In genomic region chr17:76848670-76849069, GRCh38 we compare ENCODE assay signal across 25 cellular contexts. TPM values are rescaled to one million over a fixed set of nuclear protein-coding genes. Genes with fewer than 3 reads are reported as not detected.
"Had no signal": no experiment of that assay in that cellular context is flagged by ENCODE, and none has a peak within 500 bp of the region (broad histone marks: within the 10 kb centered on the region; RNA-seq: fewer than 3 reads in every experiment).

No MANE protein-coding gene starts in this region.

- ATAC-seq: activated CD4-positive, CD25-positive, alpha-beta regulatory T cell treated with anti-CD3 and anti-CD28 coated beads, Interleukin-2, amount 50 U/mL, for 24 hours; activated CD8-positive, alpha-beta T cell treated with anti-CD3 and anti-CD28 coated beads for 36 hours; activated T-cell treated with anti-CD3 and anti-CD28 coated beads, Interleukin-2, amount 50 U/mL, for 72 hours; Right ventricle myocardium inferior; T-helper 17 cell had no signal

- FAIRE-seq: astrocyte, TTC549 had no signal

- H3K4me3 Mint-ChIP-seq: activated CD8-positive, alpha-beta T cell treated with anti-CD3 and anti-CD28 coated beads for 36 hours; activated naive CD8-positive, alpha-beta T cell; activated T-cell treated with anti-CD3 and anti-CD28 coated beads, Interleukin-2, amount 50 U/mL, for 72 hours; brain; central memory CD8-positive, alpha-beta T cell; T-helper 17 cell had no signal

- H3K9me3 ChIP-seq: SJCRH30 had no signal

- H3K36me3 ChIP-seq: SJCRH30 had no signal

- H3K27ac Mint-ChIP-seq: activated CD8-positive, alpha-beta T cell treated with anti-CD3 and anti-CD28 coated beads for 36 hours; activated naive CD8-positive, alpha-beta T cell; activated T-cell treated with anti-CD3 and anti-CD28 coated beads, Interleukin-2, amount 50 U/mL, for 72 hours; activated T-helper 2 cell treated with anti-CD3 and anti-CD28 coated beads, Interferon-gamma antibody, Interleukin-2, Interleukin-4, amounts not matched to agents 10 μg/mL and 5 μg/mL and 100 μg/mL, durations not matched to agents 14 hours and 24 hours and 36 hours; T-helper 17 cell had no signal

- H3K4me1 ChIP-seq: SJCRH30 had no signal

- H3K4me1 Mint-ChIP-seq: central memory CD8-positive, alpha-beta T cell; T-helper 17 cell had no signal

- H3K9me3 Mint-ChIP-seq: activated CD8-positive, alpha-beta T cell treated with anti-CD3 and anti-CD28 coated beads for 36 hours; activated T-cell treated with anti-CD3 and anti-CD28 coated beads, Interleukin-2, amount 50 U/mL, for 72 hours; activated T-helper 2 cell treated with anti-CD3 and anti-CD28 coated beads, Interferon-gamma antibody, Interleukin-2, Interleukin-4, amounts not matched to agents 10 μg/mL and 5 μg/mL and 100 μg/mL, durations not matched to agents 14 hours and 24 hours and 36 hours; brain; central memory CD8-positive, alpha-beta T cell had no signal

- H3K36me3 Mint-ChIP-seq: activated naive CD8-positive, alpha-beta T cell; brain had no signal

- DNase-seq: activated CD4-positive, alpha-beta T cell treated with anti-CD3 and anti-CD28 coated beads for 4 hours; activated CD8-positive, alpha-beta memory T cell treated with anti-CD3 and anti-CD28 coated beads, Interleukin-2, amount 50 U/mL, for 4 hours; activated CD8-positive, alpha-beta T cell treated with anti-CD3 and anti-CD28 coated beads for 36 hours; activated gamma-delta T cell treated with Interleukin-2 at 50 U/mL for 16 hours; activated T-cell treated with anti-CD3 and anti-CD28 coated beads, Interleukin-2, amount 50 U/mL, for 72 hours; amygdala; KBM-7; NCI-H1048; NCI-H146; NCI-H187 treated with DMSO at 0.1 percent for 48 hours; NCI-H2081 treated with DMSO at 0.1 percent for 48 hours; NCI-H446; NCI-H524; RPMI8226; SJCRH30; T-helper 17 cell; T-helper 9 cell had no signal

- H3K4me3 ChIP-seq: SJCRH30 had no signal

- H3K27ac ChIP-seq: SJCRH30 had no signal

RNA-seq across cellular contexts. Expression of gene MGAT5B, which starts 19.5 kb away (rescaled TPM):
- total RNA-seq: activated CD8-positive, alpha-beta T cell treated with anti-CD3 and anti-CD28 coated beads for 36 hours; Right ventricle myocardium inferior had no signal
